30 cellular contexts compared by ENCODE assay signal in the genomic region with DNA sequence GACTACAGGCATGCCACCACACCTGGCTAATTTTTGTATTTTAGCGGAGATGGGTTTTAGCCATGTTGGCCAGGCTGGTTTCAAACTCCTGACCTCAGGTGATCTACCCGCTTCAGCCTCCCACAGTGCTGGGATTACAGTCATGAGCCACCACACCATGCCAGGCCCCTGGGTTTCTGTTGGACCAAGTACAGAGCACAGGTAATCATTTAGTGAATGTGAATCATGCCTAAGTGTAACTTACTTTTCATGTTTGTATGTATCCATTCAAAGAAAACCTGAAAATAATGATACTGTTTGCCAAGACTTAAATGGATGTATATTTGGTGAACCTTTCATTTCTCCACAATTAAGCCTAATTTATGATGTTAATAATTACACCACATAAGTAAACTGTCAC.
"Had no signal": no experiment of that assay in that cellular context is flagged by ENCODE, and none has a peak within 500 bp of the region (broad histone marks: within the 10 kb centered on the region; RNA-seq: fewer than 3 reads in every experiment).

No MANE protein-coding gene starts in this region.

- H3K36me3 ChIP-seq: neural progenitor cell, right atrium auricular region, uterus had no signal

- H3K9me3 Mint-ChIP-seq: activated naive CD4-positive, alpha-beta T cell treated with anti-CD3 and anti-CD28 coated beads, Interleukin-2, amount 10 ng/mL, durations not matched to agents 7 days and 5 days; activated naive CD8-positive, alpha-beta T cell treated with anti-CD3 and anti-CD28 coated beads, Interleukin-2, amount 10 ng/mL, durations not matched to agents 7 days and 5 days; activated T-cell treated with anti-CD3 and anti-CD28 coated beads, Interleukin-2, amount 50 U/mL, for 24 hours; brain; effector memory CD8-positive, alpha-beta T cell; immature natural killer cell; memory B cell; neural progenitor cell; T-helper 1 cell treated with Interleukin-12 subunit alpha and Interleukin-12 subunit beta and Interleukin-4 antibody, amounts not matched to agents 30 μg/mL and 1 μg/mL, for 36 hours; type B pancreatic cell had no signal

- H3K27ac Mint-ChIP-seq: activated CD4-positive, alpha-beta memory T cell treated with anti-CD3 and anti-CD28 coated beads for 36 hours; activated naive CD4-positive, alpha-beta T cell treated with anti-CD3 and anti-CD28 coated beads, Interleukin-2, amount 10 ng/mL, durations not matched to agents 7 days and 5 days; activated naive CD8-positive, alpha-beta T cell treated with anti-CD3 and anti-CD28 coated beads, Interleukin-2, amount 10 ng/mL, durations not matched to agents 7 days and 5 days; activated T-cell treated with anti-CD3 and anti-CD28 coated beads, Interleukin-2, amount 50 U/mL, for 24 hours; brain; effector memory CD8-positive, alpha-beta T cell; immature natural killer cell; memory B cell; naive thymus-derived CD8-positive, alpha-beta T cell; neural progenitor cell; stimulated activated naive CD8-positive, alpha-beta T cell treated with anti-CD3 and anti-CD28 coated beads, Interleukin-15, Interleukin-2, amounts not matched to agents 100 ng/mL and 50 ng/mL, for 24 hours; T-helper 1 cell treated with Interleukin-12 subunit alpha and Interleukin-12 subunit beta and Interleukin-4 antibody, amounts not matched to agents 30 μg/mL and 1 μg/mL, for 36 hours; type B pancreatic cell had no signal

- H3K27me3 Mint-ChIP-seq: activated naive CD4-positive, alpha-beta T cell treated with anti-CD3 and anti-CD28 coated beads, Interleukin-2, amount 10 ng/mL, durations not matched to agents 7 days and 5 days; activated T-cell treated with anti-CD3 and anti-CD28 coated beads, Interleukin-2, amount 50 U/mL, for 24 hours; effector memory CD8-positive, alpha-beta T cell; memory B cell; stimulated activated naive CD8-positive, alpha-beta T cell treated with anti-CD3 and anti-CD28 coated beads, Interleukin-15, Interleukin-2, amounts not matched to agents 100 ng/mL and 50 ng/mL, for 24 hours; type B pancreatic cell had no signal

- H3K4me1 Mint-ChIP-seq: activated naive CD4-positive, alpha-beta T cell treated with anti-CD3 and anti-CD28 coated beads, Interleukin-2, amount 10 ng/mL, durations not matched to agents 7 days and 5 days; activated naive CD8-positive, alpha-beta T cell treated with anti-CD3 and anti-CD28 coated beads, Interleukin-2, amount 10 ng/mL, durations not matched to agents 7 days and 5 days; immature natural killer cell; memory B cell; naive thymus-derived CD8-positive, alpha-beta T cell had no signal

- H3K4me3 Mint-ChIP-seq: activated CD4-positive, alpha-beta memory T cell treated with anti-CD3 and anti-CD28 coated beads for 36 hours; activated naive CD4-positive, alpha-beta T cell treated with anti-CD3 and anti-CD28 coated beads, Interleukin-2, amount 10 ng/mL, durations not matched to agents 7 days and 5 days; activated naive CD8-positive, alpha-beta T cell treated with anti-CD3 and anti-CD28 coated beads, Interleukin-2, amount 10 ng/mL, durations not matched to agents 7 days and 5 days; activated T-cell treated with anti-CD3 and anti-CD28 coated beads, Interleukin-2, amount 50 U/mL, for 24 hours; brain; effector memory CD8-positive, alpha-beta T cell; immature natural killer cell; memory B cell; naive thymus-derived CD8-positive, alpha-beta T cell; neural progenitor cell; stimulated activated naive CD8-positive, alpha-beta T cell treated with anti-CD3 and anti-CD28 coated beads, Interleukin-15, Interleukin-2, amounts not matched to agents 100 ng/mL and 50 ng/mL, for 24 hours; T-helper 1 cell treated with Interleukin-12 subunit alpha and Interleukin-12 subunit beta and Interleukin-4 antibody, amounts not matched to agents 30 μg/mL and 1 μg/mL, for 36 hours; type B pancreatic cell had no signal

- H3K27me3 ChIP-seq: ascending aorta, gastroesophageal sphincter, neural progenitor cell, right atrium auricular region, uterus had no signal

- ATAC-seq: activated CD4-positive, CD25-positive, alpha-beta regulatory T cell treated with anti-CD3 and anti-CD28 coated beads, Interleukin-2, amount 50 U/mL, for 24 hours; effector memory CD8-positive, alpha-beta T cell; gastroesophageal sphincter; naive thymus-derived CD8-positive, alpha-beta T cell had no signal

- H3K4me3 ChIP-seq: ascending aorta, gastroesophageal sphincter, neural progenitor cell, right atrium auricular region, uterus had no signal

- H3K36me3 Mint-ChIP-seq: activated CD4-positive, alpha-beta memory T cell treated with anti-CD3 and anti-CD28 coated beads for 36 hours; activated naive CD4-positive, alpha-beta T cell treated with anti-CD3 and anti-CD28 coated beads, Interleukin-2, amount 10 ng/mL, durations not matched to agents 7 days and 5 days; activated naive CD8-positive, alpha-beta T cell treated with anti-CD3 and anti-CD28 coated beads, Interleukin-2, amount 10 ng/mL, durations not matched to agents 7 days and 5 days; immature natural killer cell; memory B cell; naive thymus-derived CD8-positive, alpha-beta T cell had no signal

- H3K9ac ChIP-seq: neural progenitor cell, parathyroid adenoma had no signal

- H3K9me3 ChIP-seq: ascending aorta, gastroesophageal sphincter, right atrium auricular region, uterus had no signal

- H3K27ac ChIP-seq: ascending aorta, gastroesophageal sphincter, neural progenitor cell, parathyroid adenoma, right atrium auricular region, uterus, VCaP had no signal

- H3K4me1 ChIP-seq: ascending aorta, gastroesophageal sphincter, parathyroid adenoma, right atrium auricular region, uterus had no signal

- DNase-seq: activated CD4-positive, alpha-beta memory T cell treated with anti-CD3 and anti-CD28 coated beads for 36 hours; activated CD4-positive, alpha-beta T cell treated with anti-CD3 and anti-CD28 coated beads for 48 hours; activated CD8-positive, alpha-beta memory T cell treated with anti-CD3 and anti-CD28 coated beads, Interleukin-2, amount 50 U/mL, for 48 hours; activated gamma-delta T cell; activated naive CD4-positive, alpha-beta T cell treated with anti-CD3 and anti-CD28 coated beads, Interleukin-2, amount 10 ng/mL, durations not matched to agents 7 days and 5 days; activated naive CD8-positive, alpha-beta T cell treated with anti-CD3 and anti-CD28 coated beads, Interleukin-2, amount 10 ng/mL, durations not matched to agents 7 days and 5 days; activated T-cell treated with anti-CD3 and anti-CD28 coated beads, Interleukin-2, amount 50 U/mL, for 24 hours; caudate nucleus; cortex of kidney; effector memory CD8-positive, alpha-beta T cell; hippocampal formation; immature natural killer cell; naive thymus-derived CD8-positive, alpha-beta T cell; occipital lobe; stimulated activated CD4-positive, alpha-beta T cell treated with anti-CD3 and anti-CD28 coated beads, Interleukin-2, amount 100 ng/mL, for 48 hours; SW 1271; T-helper 9 cell; uterus had no signal
